In genomic region chr14:92511472-92512247, GRCh38 we compare ENCODE assay signal across 11 cellular contexts. TPM values are rescaled to one million over a fixed set of nuclear protein-coding genes. Genes with fewer than 3 reads are reported as not detected.
DNase-seq lines count a peak whose midpoint lies in the region; ATAC-seq and TF ChIP-seq lines count a peak whose summit lies in the region.
"Had no signal": no experiment of that assay in that cellular context is flagged by ENCODE, and none has a peak within 500 bp of the region (broad histone marks: within the 10 kb centered on the region; RNA-seq: fewer than 3 reads in every experiment).

No MANE protein-coding gene starts in this region.

- H3K27me3 ChIP-seq in brain microvascular endothelial cell (replicated peaks) (no peaks in the 10 kb centered on the region), lower lobe of right lung (ENCODE audit: low read depth) (no peaks in the 10 kb centered on the region)
- H3K27me3 ChIP-seq: testis had no signal

- peak; percentile 3 to 43 for ATAC-seq in lower lobe of right lung
- ATAC-seq in HG03039 (IDR thresholded peaks at IDR 0.05; ENCODE audit: unreplicated experiment), result no peak
- no peak for ATAC-seq in GM19035 (IDR thresholded peaks at IDR 0.05; ENCODE audit: unreplicated experiment)

- DNase-seq in 8988T (peak; percentile 93), HFFc6 (peak; percentile 94), brain microvascular endothelial cell (peak; percentile 94), lower lobe of right lung (no peak), NCI-H146 (lab: John Stamatoyannopoulos, UW) (no peak)
- DNase-seq in stimulated activated CD4-positive, alpha-beta T cell treated with anti-CD3 and anti-CD28 coated beads, Interleukin-4, amount 100 ng/mL, for 24 hours, result no peak
- DNase-seq: DND-41, testis had no signal

- intact Hi-C loops in lower lobe of right lung (cut with DNase I), result no loop called here

- in situ Hi-C loops in brain microvascular endothelial cell (cut with HindIII; ENCODE audit: low pct_ligation_motif_present, low sequenced_read_pairs), result no loop called here

- no peaks in the 10 kb centered on the region for H3K9me3 ChIP-seq in lower lobe of right lung
- H3K9me3 ChIP-seq: testis had no signal

- no peaks in the 10 kb centered on the region for H3K36me3 Mint-ChIP-seq in HFFc6 (ENCODE audit: low read depth)

- H3K4me1 ChIP-seq in lower lobe of right lung, result peaks cover 47% of the 10 kb centered on the region

- no peaks in the 10 kb centered on the region for H3K27me3 Mint-ChIP-seq in HFFc6 (ENCODE audit: insufficient read depth)

- H3K4me1 Mint-ChIP-seq in HFFc6 (ENCODE audit: low read depth), result peaks cover 38% of the 10 kb centered on the region

- peak overlapping the region; percentile 97 for H3K27ac Mint-ChIP-seq in HFFc6
- H3K27ac Mint-ChIP-seq: activated T-helper 2 cell treated with anti-CD3 and anti-CD28 coated beads, Interferon-gamma antibody, Interleukin-2, Interleukin-4, amounts not matched to agents 10 μg/mL and 5 μg/mL and 100 μg/mL, durations not matched to agents 14 hours and 24 hours and 36 hours had no signal

- peak overlapping the region; percentile 70 for H3K4me3 Mint-ChIP-seq in HFFc6

- H3K27ac ChIP-seq in brain microvascular endothelial cell (peak overlapping the region; percentile 92), lower lobe of right lung (no peak overlapping the region)

- TF ChIP-seq CTCF in HFFc6 (IDR thresholded peaks at IDR 0.05), result no peak
- no peak for TF ChIP-seq CTCF in brain microvascular endothelial cell (IDR thresholded peaks at IDR 0.05; ENCODE audit: low read depth, low read length, missing control alignments)
- TF ChIP-seq CTCF in lower lobe of right lung (IDR thresholded peaks at IDR 0.05), result no peak

- no peaks in the 10 kb centered on the region for H3K9me3 Mint-ChIP-seq in HFFc6
- H3K9me3 Mint-ChIP-seq: activated T-helper 2 cell treated with anti-CD3 and anti-CD28 coated beads, Interferon-gamma antibody, Interleukin-2, Interleukin-4, amounts not matched to agents 10 μg/mL and 5 μg/mL and 100 μg/mL, durations not matched to agents 14 hours and 24 hours and 36 hours had no signal

- no peaks in the 10 kb centered on the region for H3K36me3 ChIP-seq in brain microvascular endothelial cell (replicated peaks)
- no peaks in the 10 kb centered on the region for H3K36me3 ChIP-seq in lower lobe of right lung

- H3K4me3 ChIP-seq in brain microvascular endothelial cell (ENCODE audit: low read depth, low read length), result no peak overlapping the region
- no peak overlapping the region for H3K4me3 ChIP-seq in lower lobe of right lung
- H3K4me3 ChIP-seq: testis had no signal

RNA-seq across cellular contexts. Expression of gene RIN3, which starts 1.9 kb away (rescaled TPM):
- 10 to 100 TPM; 19.7 to 26.0 (median 24.6) TPM for total RNA-seq in HFFc6 (2021; fragmentation: NEBNext Ultra II Directional; extraction: Animal tissue kit (Norgen Biotek cat#: 25700))
- total RNA-seq in lower lobe of right lung, result 70.6 TPM

Comparison
In these comparisons a context has a peak if more than half of its experiments do, and no peak if none do; other contexts are left out.
1. DNase-seq: peak in 8988T (single experiment), HFFc6 (single experiment) and brain microvascular endothelial cell (single experiment); none in lower lobe of right lung (single experiment), stimulated activated CD4-positive, alpha-beta T cell treated with anti-CD3 and anti-CD28 coated beads, Interleukin-4, amount 100 ng/mL, for 24 hours (single experiment) and NCI-H146 (single experiment).
2. ATAC-seq: peak in lower lobe of right lung (2 of 2); none in HG03039 (single experiment) and GM19035 (single experiment).